6 cellular contexts compared by ENCODE assay signal in the genomic region with DNA sequence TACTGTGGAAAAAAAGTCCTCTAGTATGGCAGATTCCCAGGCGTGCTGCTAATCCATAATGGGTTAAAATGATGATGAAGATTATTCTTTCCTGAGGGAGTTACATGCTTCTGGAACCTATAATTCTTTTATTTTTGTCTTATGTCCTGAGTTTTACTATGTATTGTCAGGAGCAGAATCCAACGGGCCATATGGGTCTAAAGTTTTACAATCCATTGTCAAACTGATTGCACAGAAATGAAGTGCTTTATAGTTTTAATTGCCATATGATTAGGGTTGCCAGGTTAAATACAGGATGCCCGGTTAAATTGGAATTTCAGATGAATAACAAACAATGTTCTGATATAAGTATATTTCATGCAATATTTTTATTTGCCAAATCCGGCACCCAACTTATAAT.
"Had no signal": no experiment of that assay in that cellular context is flagged by ENCODE, and none has a peak within 500 bp of the region (broad histone marks: within the 10 kb centered on the region; RNA-seq: fewer than 3 reads in every experiment).

No MANE protein-coding gene starts in this region.

- DNase-seq: IMR-90, KBM-7 had no signal

- ATAC-seq: HepG2, K562 had no signal

- H3K36me3 Mint-ChIP-seq: IgD-negative memory B cell had no signal

- H3K27ac Mint-ChIP-seq: IgD-negative memory B cell had no signal

- H3K4me3 ChIP-seq: K562 had no signal

- H3K9me3 Mint-ChIP-seq: IgD-negative memory B cell had no signal

- H3K4me3 Mint-ChIP-seq: IgD-negative memory B cell had no signal

- H3K27ac ChIP-seq: HL-60 had no signal
